In the genomic region with DNA sequence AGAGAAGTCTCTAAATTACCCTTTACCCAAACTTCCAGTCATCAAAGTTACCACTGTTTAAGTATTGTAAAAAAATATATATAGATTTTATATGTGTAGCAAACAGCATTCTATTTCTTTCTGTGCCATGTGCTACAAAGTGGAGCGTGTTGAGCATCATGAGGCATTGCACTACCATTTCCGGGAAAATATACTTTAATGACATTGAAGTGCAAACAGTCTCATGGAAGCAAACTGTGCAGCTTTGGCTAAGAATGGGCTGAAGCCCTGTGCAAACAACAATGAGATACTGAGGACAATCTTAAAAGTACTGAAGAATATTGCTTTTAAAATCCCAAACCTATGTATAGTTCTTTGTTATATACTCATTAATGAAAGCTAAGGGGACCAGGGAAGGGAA, we compare ENCODE assay signal across 24 cellular contexts.
"Had no signal": no experiment of that assay in that cellular context is flagged by ENCODE, and none has a peak within 500 bp of the region (broad histone marks: within the 10 kb centered on the region; RNA-seq: fewer than 3 reads in every experiment).

No MANE protein-coding gene starts in this region.

- H3K9me3 ChIP-seq: ovary, psoas muscle, right lobe of liver, thoracic aorta, thyroid gland, upper lobe of left lung, vagina had no signal

- H3K27me3 ChIP-seq: neural progenitor cell, ovary, right lobe of liver, sigmoid colon, thyroid gland, tibial nerve, upper lobe of left lung, vagina had no signal

- H3K36me3 ChIP-seq: neural progenitor cell, ovary, right lobe of liver, sigmoid colon, thoracic aorta, thyroid gland, tibial nerve, upper lobe of left lung, vagina had no signal

- DNase-seq: natural killer cell; occipital lobe; ovary; psoas muscle; right cardiac atrium; right lobe of liver; sigmoid colon; small intestine; stimulated activated CD4-positive, alpha-beta T cell treated with anti-CD3 and anti-CD28 coated beads, Interleukin-1b, Interleukin-23, amount 100 ng/mL, for 48 hours; stimulated activated CD4-positive, alpha-beta T cell treated with anti-CD3 and anti-CD28 coated beads, Interleukin-4, amount 100 ng/mL, for 1 hour; stimulated activated CD4-positive, alpha-beta T cell treated with anti-CD3 and anti-CD28 coated beads, Interleukin-4, amount 100 ng/mL, for 4 hours; stimulated activated CD8-positive, alpha-beta memory T cell treated with anti-CD3 and anti-CD28 coated beads, Interleukin-4, amount 100 ng/mL, for 48 hours; stimulated activated naive CD4-positive, alpha-beta T cell; stimulated activated naive CD8-positive, alpha-beta T cell treated with anti-CD3 and anti-CD28 coated beads, Interleukin-15, amount 100 ng/mL, for 72 hours; stimulated activated naive CD8-positive, alpha-beta T cell treated with anti-CD3 and anti-CD28 coated beads, Interleukin-15, Interleukin-2, amounts not matched to agents 100 U/mL and 50 U/mL, for 24 hours; thyroid gland; trophoblast cell; upper lobe of left lung had no signal

- ATAC-seq: natural killer cell; psoas muscle; right cardiac atrium; right lobe of liver; stimulated activated memory B cell treated with anti-CD40 and anti-IgM and Interleukin-4, amounts not matched to agents 10 μg/mL and 1 μg/mL and 100 μg/mL, for 72 hours; stimulated activated naive CD8-positive, alpha-beta T cell treated with anti-CD3 and anti-CD28 coated beads, Interleukin-15, amount 100 ng/mL, for 72 hours; stimulated activated naive CD8-positive, alpha-beta T cell treated with anti-CD3 and anti-CD28 coated beads, Interleukin-15, Interleukin-2, amounts not matched to agents 100 U/mL and 50 U/mL, for 24 hours had no signal

- H3K27ac ChIP-seq: neural progenitor cell, ovary, parathyroid adenoma, psoas muscle, right lobe of liver, sigmoid colon, thoracic aorta, thyroid gland, tibial nerve, upper lobe of left lung, vagina had no signal

- H3K4me3 ChIP-seq: neural progenitor cell, ovary, psoas muscle, right lobe of liver, sigmoid colon, thoracic aorta, thyroid gland, tibial nerve, upper lobe of left lung, vagina had no signal

- H3K4me1 ChIP-seq: neural progenitor cell, parathyroid adenoma, psoas muscle, right lobe of liver, sigmoid colon, thyroid gland, tibial nerve, upper lobe of left lung, vagina had no signal
